ENCODE assay signal across 17 cellular contexts in the genomic region with DNA sequence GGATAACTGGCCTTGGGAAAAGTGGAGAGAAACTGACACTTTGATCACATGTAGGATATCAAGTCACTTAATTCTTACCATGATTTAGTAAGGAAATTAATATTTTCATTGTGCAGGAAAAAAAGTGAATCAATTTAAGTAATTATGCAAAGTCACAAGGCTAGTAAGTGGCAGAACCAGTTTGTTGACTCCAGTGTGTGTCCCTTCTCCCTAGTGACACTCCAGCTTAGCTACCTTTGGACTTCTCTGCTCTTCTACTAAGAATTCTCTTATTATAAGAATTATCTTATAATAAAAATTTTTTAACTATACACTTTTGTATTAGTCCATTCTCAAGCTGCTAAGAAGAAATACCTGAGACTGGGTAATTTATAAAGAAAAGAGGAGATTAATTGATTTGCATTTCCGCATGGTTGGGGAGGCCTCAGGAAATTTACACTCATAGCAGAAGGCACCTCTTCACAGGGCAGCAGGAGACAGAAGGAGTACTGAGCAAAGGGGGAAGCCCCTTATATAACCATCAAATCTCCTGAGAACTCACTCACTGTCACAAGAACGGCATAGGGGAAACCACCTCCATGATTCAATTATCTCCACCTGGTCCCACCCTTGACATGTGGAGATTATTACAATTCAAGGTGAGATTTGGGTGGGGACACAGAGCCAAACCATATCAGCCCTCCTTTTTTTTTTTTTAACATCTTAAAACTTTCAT. TPM values are rescaled to one million over a fixed set of nuclear protein-coding genes. Genes with fewer than 3 reads are reported as not detected.
A peak's percentile ranks its signal among the peaks of the same experiment; 100 is the strongest.
DNase-seq lines count a peak whose midpoint lies in the region; ATAC-seq lines count a peak whose summit lies in the region.
"Had no signal": no experiment of that assay in that cellular context is flagged by ENCODE, and none has a peak within 500 bp of the region (broad histone marks: within the 10 kb centered on the region; RNA-seq: fewer than 3 reads in every experiment).

No MANE protein-coding gene starts in this region.

- peak; percentile 45 for ATAC-seq in activated T-helper 17 cell treated with anti-CD3 and anti-CD28 coated beads, Interleukin-2, amount 50 U/mL, for 72 hours (replicated peaks)
- no peak for ATAC-seq in left lobe of liver
- no peak for ATAC-seq in GM19397 (IDR thresholded peaks at IDR 0.05; ENCODE audit: unreplicated experiment)
- ATAC-seq: GM23338 had no signal

- DNase-seq in NCI-H510A treated with DMSO at 0.1 percent for 48 hours (lab: John Stamatoyannopoulos, UW) (peak; percentile 3), NCI-H510A (lab: John Stamatoyannopoulos, UW) (no peak), NCI-H1048 (lab: John Stamatoyannopoulos, UW) (peak; percentile 52), mucosa of gallbladder (ENCODE audit: low spot score) (peak; percentile 58), left lobe of liver (ENCODE audit: low spot score) (no peak), SW480 (ENCODE audit: low spot score) (no peak)
- DNase-seq: ACHN; CD4-positive, CD25-positive, alpha-beta regulatory T cell; DND-41; GDM1; H7 had no signal

- H3K4me3 Mint-ChIP-seq in activated T-helper 17 cell treated with anti-CD3 and anti-CD28 coated beads, Interleukin-2, amount 50 U/mL, for 72 hours: no peak overlapping the region
- H3K4me3 Mint-ChIP-seq: CD4-positive, CD25-positive, alpha-beta regulatory T cell; GM23338 had no signal

- H3K27me3 Mint-ChIP-seq in activated T-helper 17 cell treated with anti-CD3 and anti-CD28 coated beads, Interleukin-2, amount 50 U/mL, for 72 hours: peaks cover 29% of the 10 kb centered on the region
- H3K27me3 Mint-ChIP-seq: IgD-negative memory B cell had no signal

- no peaks in the 10 kb centered on the region for H3K36me3 Mint-ChIP-seq in activated T-helper 17 cell treated with anti-CD3 and anti-CD28 coated beads, Interleukin-2, amount 50 U/mL, for 72 hours (ENCODE audit: low read depth)
- H3K36me3 Mint-ChIP-seq: CD4-positive, CD25-positive, alpha-beta regulatory T cell had no signal

- peaks cover 4% of the 10 kb centered on the region for H3K9me3 Mint-ChIP-seq in activated T-helper 17 cell treated with anti-CD3 and anti-CD28 coated beads, Interleukin-2, amount 50 U/mL, for 72 hours

- H3K27ac Mint-ChIP-seq in activated T-helper 17 cell treated with anti-CD3 and anti-CD28 coated beads, Interleukin-2, amount 50 U/mL, for 72 hours: no peak overlapping the region
- H3K27ac Mint-ChIP-seq: CD4-positive, CD25-positive, alpha-beta regulatory T cell; GM23338; IgD-negative memory B cell had no signal

- H3K4me1 Mint-ChIP-seq in activated T-helper 17 cell treated with anti-CD3 and anti-CD28 coated beads, Interleukin-2, amount 50 U/mL, for 72 hours: no peaks in the 10 kb centered on the region
- H3K4me1 Mint-ChIP-seq: CD4-positive, CD25-positive, alpha-beta regulatory T cell had no signal

RNA-seq across cellular contexts. Expression of a gene that starts 13.6 kb away (rescaled TPM):
- total RNA-seq in activated T-helper 17 cell treated with anti-CD3 and anti-CD28 coated beads, Interleukin-2, amount 50 U/mL, for 72 hours: under 1 TPM; 0.08 to 0.26 TPM
- total RNA-seq in mucosa of gallbladder: 30.4 TPM
- total RNA-seq in left lobe of liver: 2.1 TPM
- total RNA-seq: CD4-positive, CD25-positive, alpha-beta regulatory T cell had no signal

RNA-seq across cellular contexts. Expression of a gene that starts 14.0 kb away (rescaled TPM):
- under 1 TPM; 0.35 to 0.42 TPM for total RNA-seq in activated T-helper 17 cell treated with anti-CD3 and anti-CD28 coated beads, Interleukin-2, amount 50 U/mL, for 72 hours
- 16.0 TPM for total RNA-seq in mucosa of gallbladder
- 0.55 TPM for total RNA-seq in left lobe of liver
- total RNA-seq: A172; CD4-positive, CD25-positive, alpha-beta regulatory T cell; HT1080 had no signal

Comparison
In these comparisons a context has a peak if more than half of its experiments do, and no peak if none do; other contexts are left out.
1. DNase-seq: peak in NCI-H510A treated with DMSO at 0.1 percent for 48 hours (single experiment), NCI-H1048 (single experiment) and mucosa of gallbladder (single experiment); none in NCI-H510A (single experiment), left lobe of liver (single experiment) and SW480 (single experiment).
2. RNA of a gene that starts 13.6 kb away (total RNA-seq): 30.4 TPM in mucosa of gallbladder (single experiment); 2.1 TPM in left lobe of liver (single experiment) and 0.08 to 0.26 TPM in activated T-helper 17 cell treated with anti-CD3 and anti-CD28 coated beads, Interleukin-2, amount 50 U/mL, for 72 hours; every median in the first group is over 10 times any median in the second.
3. RNA of a gene that starts 14.0 kb away (total RNA-seq): 16.0 TPM in mucosa of gallbladder (single experiment); 0.55 TPM in left lobe of liver (single experiment) and 0.35 to 0.42 TPM in activated T-helper 17 cell treated with anti-CD3 and anti-CD28 coated beads, Interleukin-2, amount 50 U/mL, for 72 hours; every median in the first group is over 10 times any median in the second.